In the genomic region with DNA sequence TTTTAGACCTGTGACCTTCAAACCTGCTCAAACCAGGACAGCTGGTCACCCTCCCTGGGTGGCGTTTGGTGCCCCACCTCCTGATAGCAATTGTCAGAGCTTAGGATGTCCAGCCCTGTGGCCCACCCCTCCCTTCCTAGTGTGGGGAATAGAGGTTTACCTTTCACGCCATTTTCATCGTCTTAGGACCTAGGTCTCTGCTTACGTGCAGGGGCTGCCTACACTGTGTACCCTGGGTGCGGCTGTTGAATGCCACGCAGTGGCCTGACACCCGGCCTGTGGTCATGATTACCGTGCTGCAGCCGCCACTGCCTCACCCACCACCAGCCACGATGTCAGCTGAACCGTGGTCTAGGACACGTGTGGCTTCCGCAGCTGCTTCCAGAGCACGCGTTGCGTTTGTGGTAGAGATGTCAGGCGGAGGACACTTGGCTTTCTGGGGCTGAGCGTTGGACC, we compare ENCODE assay signal across 1 cellular context.
TF ChIP-seq lines count a peak whose summit lies in the region.

No MANE protein-coding gene starts in this region.

TF ChIP-seq in HepG2, 621 proteins besides CTCF, POLR2A, EP300 and RAD21 (continued from another document):
- TF ChIP-seq FOSL1 (CRISPR knock-in tag; IDR thresholded peaks at IDR 0.05; ENCODE audit: borderline replicate concordance) = no peak
- no peak for TF ChIP-seq NR2C2 (CRISPR knock-in tag; IDR thresholded peaks at IDR 0.05; ENCODE audit: borderline replicate concordance)
- TF ChIP-seq, protein P1, sequence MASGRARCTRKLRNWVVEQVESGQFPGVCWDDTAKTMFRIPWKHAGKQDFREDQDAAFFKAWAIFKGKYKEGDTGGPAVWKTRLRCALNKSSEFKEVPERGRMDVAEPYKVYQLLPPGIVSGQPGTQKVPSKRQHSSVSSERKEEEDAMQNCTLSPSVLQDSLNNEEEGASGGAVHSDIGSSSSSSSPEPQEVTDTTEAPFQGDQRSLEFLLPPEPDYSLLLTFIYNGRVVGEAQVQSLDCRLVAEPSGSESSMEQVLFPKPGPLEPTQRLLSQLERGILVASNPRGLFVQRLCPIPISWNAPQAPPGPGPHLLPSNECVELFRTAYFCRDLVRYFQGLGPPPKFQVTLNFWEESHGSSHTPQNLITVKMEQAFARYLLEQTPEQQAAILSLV (CRISPR knock-in tag; IDR thresholded peaks at IDR 0.05; ENCODE audit: borderline replicate concordance) = peak; percentile 77; the same call in 1 of the 2 replicates
- TF ChIP-seq, protein P2, sequence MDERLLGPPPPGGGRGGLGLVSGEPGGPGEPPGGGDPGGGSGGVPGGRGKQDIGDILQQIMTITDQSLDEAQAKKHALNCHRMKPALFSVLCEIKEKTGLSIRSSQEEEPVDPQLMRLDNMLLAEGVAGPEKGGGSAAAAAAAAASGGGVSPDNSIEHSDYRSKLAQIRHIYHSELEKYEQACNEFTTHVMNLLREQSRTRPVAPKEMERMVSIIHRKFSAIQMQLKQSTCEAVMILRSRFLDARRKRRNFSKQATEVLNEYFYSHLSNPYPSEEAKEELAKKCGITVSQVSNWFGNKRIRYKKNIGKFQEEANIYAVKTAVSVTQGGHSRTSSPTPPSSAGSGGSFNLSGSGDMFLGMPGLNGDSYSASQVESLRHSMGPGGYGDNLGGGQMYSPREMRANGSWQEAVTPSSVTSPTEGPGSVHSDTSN (CRISPR knock-in tag; IDR thresholded peaks at IDR 0.05) = no peak
- TF ChIP-seq TCF7 (IDR thresholded peaks at IDR 0.05; ENCODE audit: low read depth) = no peak
- no peak for TF ChIP-seq SMAD9 (CRISPR knock-in tag; IDR thresholded peaks at IDR 0.05)
- TF ChIP-seq ZNF576 (CRISPR knock-in tag; IDR thresholded peaks at IDR 0.05) = no peak
- TF ChIP-seq SMAD1 (CRISPR knock-in tag; IDR thresholded peaks at IDR 0.05; ENCODE audit: borderline replicate concordance, low read depth) = 0 out of 2 replicates have a peak, but pooled peaks have one; percentile 36
- no peak for TF ChIP-seq ZNF224 (CRISPR knock-in tag; IDR thresholded peaks at IDR 0.05)
- TF ChIP-seq ZNF343 (CRISPR knock-in tag; IDR thresholded peaks at IDR 0.05) = no peak
- 0 out of 2 replicates have a peak, but pooled peaks have one; percentile 2 for TF ChIP-seq ZNF34 (CRISPR knock-in tag; IDR thresholded peaks at IDR 0.05; ENCODE audit: borderline replicate concordance)
- no peak for TF ChIP-seq ZNF678 (CRISPR knock-in tag; IDR thresholded peaks at IDR 0.05)
- no peak for TF ChIP-seq SOX6 (IDR thresholded peaks at IDR 0.05)
- no peak for TF ChIP-seq SOX6 (CRISPR knock-in tag; IDR thresholded peaks at IDR 0.05)
- TF ChIP-seq ARNTL (CRISPR knock-in tag; IDR thresholded peaks at IDR 0.05) = 0 out of 2 replicates have a peak, but pooled peaks have one; percentile 1
- no peak for TF ChIP-seq PITX1 (CRISPR knock-in tag; IDR thresholded peaks at IDR 0.05)
- peak; percentile 37; the same call in 1 of the 2 replicates for TF ChIP-seq MEF2D (CRISPR knock-in tag; IDR thresholded peaks at IDR 0.05)
- TF ChIP-seq ZNF558 (CRISPR knock-in tag; IDR thresholded peaks at IDR 0.05; ENCODE audit: borderline replicate concordance) = no peak
- no peak for TF ChIP-seq SALL1 (CRISPR knock-in tag; IDR thresholded peaks at IDR 0.05)
- no peak for TF ChIP-seq ADNP (CRISPR knock-in tag; IDR thresholded peaks at IDR 0.05)
- no peak for TF ChIP-seq ZNF496 (CRISPR knock-in tag; IDR thresholded peaks at IDR 0.05; ENCODE audit: insufficient replicate concordance)
- no peak for TF ChIP-seq TBX3 (IDR thresholded peaks at IDR 0.05; ENCODE audit: borderline replicate concordance)
- TF ChIP-seq ZNF703 (CRISPR knock-in tag; IDR thresholded peaks at IDR 0.05; ENCODE audit: borderline replicate concordance) = no peak
- TF ChIP-seq, protein P3, sequence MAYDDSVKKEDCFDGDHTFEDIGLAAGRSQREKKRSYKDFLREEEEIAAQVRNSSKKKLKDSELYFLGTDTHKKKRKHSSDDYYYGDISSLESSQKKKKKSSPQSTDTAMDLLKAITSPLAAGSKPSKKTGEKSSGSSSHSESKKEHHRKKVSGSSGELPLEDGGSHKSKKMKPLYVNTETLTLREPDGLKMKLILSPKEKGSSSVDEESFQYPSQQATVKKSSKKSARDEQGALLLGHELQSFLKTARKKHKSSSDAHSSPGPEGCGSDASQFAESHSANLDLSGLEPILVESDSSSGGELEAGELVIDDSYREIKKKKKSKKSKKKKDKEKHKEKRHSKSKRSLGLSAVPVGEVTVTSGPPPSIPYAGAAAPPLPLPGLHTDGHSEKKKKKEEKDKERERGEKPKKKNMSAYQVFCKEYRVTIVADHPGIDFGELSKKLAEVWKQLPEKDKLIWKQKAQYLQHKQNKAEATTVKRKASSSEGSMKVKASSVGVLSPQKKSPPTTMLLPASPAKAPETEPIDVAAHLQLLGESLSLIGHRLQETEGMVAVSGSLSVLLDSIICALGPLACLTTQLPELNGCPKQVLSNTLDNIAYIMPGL (CRISPR knock-in tag; IDR thresholded peaks at IDR 0.05; ENCODE audit: borderline replicate concordance in 1 of 2, low read depth in 1 of 2) = no peak
- TF ChIP-seq, protein P4, sequence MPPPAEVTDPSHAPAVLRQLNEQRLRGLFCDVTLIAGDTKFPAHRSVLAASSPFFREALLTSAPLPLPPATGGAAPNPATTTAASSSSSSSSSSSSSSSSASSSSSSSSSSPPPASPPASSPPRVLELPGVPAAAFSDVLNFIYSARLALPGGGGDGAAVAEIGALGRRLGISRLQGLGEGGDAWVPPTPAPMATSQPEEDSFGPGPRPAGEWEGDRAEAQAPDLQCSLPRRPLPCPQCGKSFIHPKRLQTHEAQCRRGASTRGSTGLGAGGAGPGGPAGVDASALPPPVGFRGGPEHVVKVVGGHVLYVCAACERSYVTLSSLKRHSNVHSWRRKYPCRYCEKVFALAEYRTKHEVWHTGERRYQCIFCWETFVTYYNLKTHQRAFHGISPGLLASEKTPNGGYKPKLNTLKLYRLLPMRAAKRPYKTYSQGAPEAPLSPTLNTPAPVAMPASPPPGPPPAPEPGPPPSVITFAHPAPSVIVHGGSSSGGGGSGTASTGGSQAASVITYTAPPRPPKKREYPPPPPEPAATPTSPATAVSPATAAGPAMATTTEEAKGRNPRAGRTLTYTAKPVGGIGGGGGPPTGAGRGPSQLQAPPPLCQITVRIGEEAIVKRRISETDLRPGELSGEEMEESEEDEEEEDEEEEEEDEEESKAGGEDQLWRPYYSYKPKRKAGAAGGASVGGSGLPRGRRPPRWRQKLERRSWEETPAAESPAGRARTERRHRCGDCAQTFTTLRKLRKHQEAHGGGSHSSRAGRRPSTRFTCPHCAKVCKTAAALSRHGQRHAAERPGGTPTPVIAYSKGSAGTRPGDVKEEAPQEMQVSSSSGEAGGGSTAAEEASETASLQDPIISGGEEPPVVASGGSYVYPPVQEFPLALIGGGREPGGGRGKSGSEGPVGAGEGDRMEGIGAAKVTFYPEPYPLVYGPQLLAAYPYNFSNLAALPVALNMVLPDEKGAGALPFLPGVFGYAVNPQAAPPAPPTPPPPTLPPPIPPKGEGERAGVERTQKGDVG (CRISPR knock-in tag; IDR thresholded peaks at IDR 0.05; ENCODE audit: borderline replicate concordance) = peak; percentile 70; the same call in 1 of the 2 replicates
- TF ChIP-seq, protein P5, sequence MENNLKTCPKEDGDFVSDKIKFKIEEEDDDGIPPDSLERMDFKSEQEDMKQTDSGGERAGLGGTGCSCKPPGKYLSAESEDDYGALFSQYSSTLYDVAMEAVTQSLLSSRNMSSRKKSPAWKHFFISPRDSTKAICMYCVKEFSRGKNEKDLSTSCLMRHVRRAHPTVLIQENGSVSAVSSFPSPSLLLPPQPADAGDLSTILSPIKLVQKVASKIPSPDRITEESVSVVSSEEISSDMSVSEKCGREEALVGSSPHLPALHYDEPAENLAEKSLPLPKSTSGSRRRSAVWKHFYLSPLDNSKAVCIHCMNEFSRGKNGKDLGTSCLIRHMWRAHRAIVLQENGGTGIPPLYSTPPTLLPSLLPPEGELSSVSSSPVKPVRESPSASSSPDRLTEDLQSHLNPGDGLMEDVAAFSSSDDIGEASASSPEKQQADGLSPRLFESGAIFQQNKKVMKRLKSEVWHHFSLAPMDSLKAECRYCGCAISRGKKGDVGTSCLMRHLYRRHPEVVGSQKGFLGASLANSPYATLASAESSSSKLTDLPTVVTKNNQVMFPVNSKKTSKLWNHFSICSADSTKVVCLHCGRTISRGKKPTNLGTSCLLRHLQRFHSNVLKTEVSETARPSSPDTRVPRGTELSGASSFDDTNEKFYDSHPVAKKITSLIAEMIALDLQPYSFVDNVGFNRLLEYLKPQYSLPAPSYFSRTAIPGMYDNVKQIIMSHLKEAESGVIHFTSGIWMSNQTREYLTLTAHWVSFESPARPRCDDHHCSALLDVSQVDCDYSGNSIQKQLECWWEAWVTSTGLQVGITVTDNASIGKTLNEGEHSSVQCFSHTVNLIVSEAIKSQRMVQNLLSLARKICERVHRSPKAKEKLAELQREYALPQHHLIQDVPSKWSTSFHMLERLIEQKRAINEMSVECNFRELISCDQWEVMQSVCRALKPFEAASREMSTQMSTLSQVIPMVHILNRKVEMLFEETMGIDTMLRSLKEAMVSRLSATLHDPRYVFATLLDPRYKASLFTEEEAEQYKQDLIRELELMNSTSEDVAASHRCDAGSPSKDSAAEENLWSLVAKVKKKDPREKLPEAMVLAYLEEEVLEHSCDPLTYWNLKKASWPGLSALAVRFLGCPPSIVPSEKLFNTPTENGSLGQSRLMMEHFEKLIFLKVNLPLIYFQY (CRISPR knock-in tag; IDR thresholded peaks at IDR 0.05; ENCODE audit: borderline replicate concordance) = no peak
- 0 out of 2 replicates have a peak, but pooled peaks have one; percentile 53 for TF ChIP-seq ZNF572 (CRISPR knock-in tag; IDR thresholded peaks at IDR 0.05)
- no peak for TF ChIP-seq ZNF607 (CRISPR knock-in tag; IDR thresholded peaks at IDR 0.05; ENCODE audit: borderline replicate concordance)
